10 cellular contexts compared by ENCODE assay signal in the genomic region with DNA sequence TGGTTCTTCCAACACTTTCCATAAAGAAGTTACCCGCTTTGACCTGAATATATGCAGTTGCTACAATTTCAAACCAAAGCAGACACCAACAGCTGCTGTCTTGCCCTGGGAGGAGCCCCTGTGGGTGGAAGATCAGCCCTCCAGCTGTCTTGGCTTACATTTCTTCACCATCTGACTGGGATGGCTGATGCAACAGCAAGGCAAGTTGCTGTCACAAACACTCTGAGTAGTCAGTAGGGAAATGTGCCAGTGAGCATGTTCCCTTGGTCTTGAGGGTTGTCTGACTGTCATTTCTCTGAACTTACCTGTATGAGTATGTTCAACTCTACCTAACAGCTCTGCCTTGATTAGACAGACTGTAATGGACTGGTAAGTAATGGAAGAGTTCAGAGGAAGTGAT.
A peak's percentile ranks its signal among the peaks of the same experiment; 100 is the strongest.
DNase-seq lines count a peak whose midpoint lies in the region; ATAC-seq and TF ChIP-seq lines count a peak whose summit lies in the region.
"Had no signal": no experiment of that assay in that cellular context is flagged by ENCODE, and none has a peak within 500 bp of the region (broad histone marks: within the 10 kb centered on the region; RNA-seq: fewer than 3 reads in every experiment).

No MANE protein-coding gene starts in this region.

- TF ChIP-seq CTCF in upper lobe of right lung (IDR thresholded peaks at IDR 0.05) = no peak

- no peaks in the 10 kb centered on the region for H3K27me3 ChIP-seq in upper lobe of right lung

- no peak overlapping the region for H3K4me3 ChIP-seq in upper lobe of right lung

- ATAC-seq in left ventricle myocardium superior = peak; percentile 30
- ATAC-seq in esophagus mucosa = peak; percentile 66
- ATAC-seq in upper lobe of right lung = peak; percentile 33
- ATAC-seq: Panc1 had no signal

- no peaks in the 10 kb centered on the region for H3K9me3 ChIP-seq in upper lobe of right lung

- intact Hi-C loops in left ventricle myocardium superior (cut with micrococcal nuclease) (no loop called here), cardiac septum (cut with DNase I) (no loop called here), upper lobe of right lung (cut with DNase I) (no loop called here)

- H3K27ac ChIP-seq in upper lobe of right lung = no peak overlapping the region

- no peaks in the 10 kb centered on the region for H3K36me3 ChIP-seq in upper lobe of right lung

- DNase-seq in left ventricle myocardium superior = no peak
- DNase-seq in cardiac septum (ENCODE audit: low spot score) = no peak
- DNase-seq in NCI-H69 (lab: John Stamatoyannopoulos, UW) = peak; percentile 75
- no peak for DNase-seq in upper lobe of right lung
- no peak for DNase-seq in SHP77 treated with DMSO at 0.1 percent for 48 hours (lab: John Stamatoyannopoulos, UW)
- DNase-seq in NCI-H226 = no peak
- DNase-seq in activated CD8-positive, alpha-beta memory T cell treated with anti-CD3 and anti-CD28 coated beads, Interleukin-2, amount 50 U/mL, for 4 hours = no peak
- DNase-seq: caudate nucleus had no signal

- peaks cover 4% of the 10 kb centered on the region for H3K4me1 ChIP-seq in upper lobe of right lung
